ENCODE assay signal across 28 cellular contexts in genomic region chr13:60612593-60612992, GRCh38.
"Had no signal": no experiment of that assay in that cellular context is flagged by ENCODE, and none has a peak within 500 bp of the region (broad histone marks: within the 10 kb centered on the region; RNA-seq: fewer than 3 reads in every experiment).

No MANE protein-coding gene starts in this region.

- H3K4me1 Mint-ChIP-seq: activated CD8-positive, alpha-beta memory T cell treated with anti-CD3 and anti-CD28 coated beads, Interleukin-2, amount 10 ng/mL, durations not matched to agents 7 days and 5 days; immature natural killer cell had no signal

- H3K79me2 ChIP-seq: parathyroid adenoma had no signal

- H3K36me3 ChIP-seq: suprapubic skin, tibial artery, upper lobe of right lung, WERI-Rb-1 had no signal

- H3K9ac ChIP-seq: parathyroid adenoma had no signal

- H3K9me3 Mint-ChIP-seq: activated naive CD4-positive, alpha-beta T cell treated with anti-CD3 and anti-CD28 coated beads, Interleukin-2, amount 50 U/mL, for 72 hours; nephron; T-helper 2 cell treated with Interferon-gamma antibody and Interleukin-4, amounts not matched to agents 5 μg/mL and 100 μg/mL, for 36 hours had no signal

- ATAC-seq: activated CD8-positive, alpha-beta memory T cell treated with anti-CD3 and anti-CD28 coated beads, Interleukin-2, amount 10 ng/mL, durations not matched to agents 7 days and 5 days; activated CD8-positive, alpha-beta T cell treated with anti-CD3 and anti-CD28 coated beads, Interleukin-2, amount 10 ng/mL, durations not matched to agents 7 days and 5 days; activated naive CD4-positive, alpha-beta T cell treated with anti-CD3 and anti-CD28 coated beads, Interleukin-2, amount 50 U/mL, for 72 hours; left colon; psoas muscle; upper lobe of right lung had no signal

- H3K27ac ChIP-seq: coronary artery, dorsolateral prefrontal cortex, parathyroid adenoma, psoas muscle, suprapubic skin, tibial artery, upper lobe of right lung, WERI-Rb-1 had no signal

- H3K27me3 ChIP-seq: suprapubic skin, tibial artery had no signal

- H3K4me1 ChIP-seq: parathyroid adenoma, psoas muscle, suprapubic skin, tibial artery, upper lobe of right lung had no signal

- DNase-seq: activated CD4-positive, alpha-beta T cell treated with anti-CD3 and anti-CD28 coated beads, Interleukin-2, amount 50 U/mL, for 1 hour; activated CD4-positive, CD25-positive, alpha-beta regulatory T cell treated with anti-CD3 and anti-CD28 coated beads, Interleukin-2, amount 50 U/mL, for 72 hours; activated CD8-positive, alpha-beta memory T cell treated with anti-CD3 and anti-CD28 coated beads, Interleukin-2, amount 10 ng/mL, durations not matched to agents 7 days and 5 days; activated CD8-positive, alpha-beta T cell treated with anti-CD3 and anti-CD28 coated beads, Interleukin-2, amount 10 ng/mL, durations not matched to agents 7 days and 5 days; activated naive CD4-positive, alpha-beta T cell; activated T-cell treated with anti-CD3 and anti-CD28 coated beads, Interleukin-2, amount 50 U/mL, for 48 hours; aorta; dorsolateral prefrontal cortex; effector memory CD4-positive, alpha-beta T cell; glutamatergic neuron; immature natural killer cell; kidney; left colon; mammary epithelial cell; psoas muscle; stimulated activated CD4-positive, alpha-beta T cell treated with anti-CD3 and anti-CD28 coated beads, Interleukin-15, amount 100 ng/mL, for 24 hours; stimulated activated naive CD4-positive, alpha-beta T cell; T-helper 1 cell; tibial artery; upper lobe of right lung; WERI-Rb-1 had no signal

- H3K4me3 ChIP-seq: coronary artery, dorsolateral prefrontal cortex, psoas muscle, suprapubic skin, tibial artery, upper lobe of right lung had no signal

- H2AFZ ChIP-seq: parathyroid adenoma had no signal

- H3K9me3 ChIP-seq: psoas muscle, suprapubic skin, tibial artery, upper lobe of right lung had no signal

- H3K27ac Mint-ChIP-seq: activated CD8-positive, alpha-beta memory T cell treated with anti-CD3 and anti-CD28 coated beads, Interleukin-2, amount 10 ng/mL, durations not matched to agents 7 days and 5 days; activated CD8-positive, alpha-beta T cell treated with anti-CD3 and anti-CD28 coated beads, Interleukin-2, amount 10 ng/mL, durations not matched to agents 7 days and 5 days; activated naive CD4-positive, alpha-beta T cell treated with anti-CD3 and anti-CD28 coated beads, Interleukin-2, amount 50 U/mL, for 72 hours; brain; immature natural killer cell; nephron; T-helper 2 cell treated with Interferon-gamma antibody and Interleukin-4, amounts not matched to agents 5 μg/mL and 100 μg/mL, for 36 hours had no signal

- H3K4me3 Mint-ChIP-seq: activated CD8-positive, alpha-beta memory T cell treated with anti-CD3 and anti-CD28 coated beads, Interleukin-2, amount 10 ng/mL, durations not matched to agents 7 days and 5 days; activated CD8-positive, alpha-beta T cell treated with anti-CD3 and anti-CD28 coated beads, Interleukin-2, amount 10 ng/mL, durations not matched to agents 7 days and 5 days; brain; immature natural killer cell; nephron; T-helper 2 cell treated with Interferon-gamma antibody and Interleukin-4, amounts not matched to agents 5 μg/mL and 100 μg/mL, for 36 hours had no signal

- H3K36me3 Mint-ChIP-seq: activated CD8-positive, alpha-beta memory T cell treated with anti-CD3 and anti-CD28 coated beads, Interleukin-2, amount 10 ng/mL, durations not matched to agents 7 days and 5 days; activated naive CD4-positive, alpha-beta T cell treated with anti-CD3 and anti-CD28 coated beads, Interleukin-2, amount 50 U/mL, for 72 hours; brain; immature natural killer cell had no signal
